ENCODE assay signal across 8 cellular contexts in the genomic region with DNA sequence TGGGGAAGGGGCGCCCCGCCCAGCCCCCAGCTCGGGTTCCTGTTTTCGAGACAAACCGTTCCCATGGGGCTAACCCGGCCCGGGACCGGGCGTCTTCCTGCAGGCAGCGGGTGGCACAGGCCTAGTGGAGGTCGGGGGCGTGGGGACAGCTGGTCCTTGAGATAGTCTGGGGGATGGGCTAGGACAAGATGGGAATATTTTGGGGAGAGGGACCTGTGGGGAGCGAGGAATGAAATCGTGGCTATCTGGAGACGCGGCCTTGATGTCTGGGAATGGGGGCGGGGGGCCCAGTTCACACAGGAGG. TPM values are rescaled to one million over a fixed set of nuclear protein-coding genes. Genes with fewer than 3 reads are reported as not detected.
A peak's percentile ranks its signal among the peaks of the same experiment; 100 is the strongest.
DNase-seq lines count a peak whose midpoint lies in the region; ATAC-seq and TF ChIP-seq lines count a peak whose summit lies in the region.

No MANE protein-coding gene starts in this region.

- H3K4me1 Mint-ChIP-seq in activated CD4-positive, alpha-beta T cell treated with anti-CD3 and anti-CD28 coated beads, Interleukin-2, amount 10 ng/mL, durations not matched to agents 24 days and 14 days = peaks cover 33% of the 10 kb centered on the region
- peaks cover 17 to 43% (median 36%) of the 10 kb centered on the region in 7 donors for H3K4me1 Mint-ChIP-seq in naive thymus-derived CD4-positive, alpha-beta T cell
- H3K4me1 Mint-ChIP-seq in Calu3 (ENCODE audit: low read depth, unreplicated experiment) = peaks cover 10% of the 10 kb centered on the region

- peaks cover 11% of the 10 kb centered on the region for H3K36me3 Mint-ChIP-seq in activated CD4-positive, alpha-beta T cell treated with anti-CD3 and anti-CD28 coated beads, Interleukin-2, amount 10 ng/mL, durations not matched to agents 24 days and 14 days (ENCODE audit: low read depth)
- H3K36me3 Mint-ChIP-seq in naive thymus-derived CD4-positive, alpha-beta T cell = peaks cover 4 to 12% (median 5%) of the 10 kb centered on the region in 5 donors
- H3K36me3 Mint-ChIP-seq in Calu3 (ENCODE audit: insufficient read depth, unreplicated experiment) = peaks cover 11% of the 10 kb centered on the region

- peaks cover 3 to 35% (median 7%) of the 10 kb centered on the region in 3 experiments for H3K36me3 ChIP-seq in naive thymus-derived CD4-positive, alpha-beta T cell (ENCODE audit: control insufficient read depth in 2 of 3, insufficient read depth in 3 of 3, low read length in 3 of 3)
- H3K36me3 ChIP-seq in tibial nerve = peaks cover 0 to 4% (median 0%) of the 10 kb centered on the region in 3 donors

- H3K9me3 Mint-ChIP-seq in activated CD4-positive, alpha-beta T cell treated with anti-CD3 and anti-CD28 coated beads, Interleukin-2, amount 10 ng/mL, durations not matched to agents 24 days and 14 days = no peaks in the 10 kb centered on the region
- peaks cover 0 to 5% (median 0%) of the 10 kb centered on the region in 11 donors for H3K9me3 Mint-ChIP-seq in naive thymus-derived CD4-positive, alpha-beta T cell
- H3K9me3 Mint-ChIP-seq in Calu3 (ENCODE audit: low read depth, unreplicated experiment) = no peaks in the 10 kb centered on the region

- POLR2A ChIA-PET in naive thymus-derived CD4-positive, alpha-beta T cell (lab: Charles Lee) = interaction anchor here (0.6 to 39.7 kb wide), 32 partner anchors 8 to 906 kb away, joined by 3 to 1956 read pairs (median 6); partner anchors contain the start of genes ARL2, CDC42BPG, EHD1 and FAU

- no peaks in the 10 kb centered on the region for H3K9me3 ChIP-seq in naive thymus-derived CD4-positive, alpha-beta T cell (ENCODE audit: control insufficient read depth in 2 of 3, low read length in 3 of 3)
- H3K9me3 ChIP-seq in tibial nerve = no peaks in the 10 kb centered on the region

- H3K4me3 Mint-ChIP-seq in activated CD4-positive, alpha-beta T cell treated with anti-CD3 and anti-CD28 coated beads, Interleukin-2, amount 10 ng/mL, durations not matched to agents 24 days and 14 days = peak overlapping the region; percentile 94
- H3K4me3 Mint-ChIP-seq in naive thymus-derived CD4-positive, alpha-beta T cell = peak overlapping the region; percentile 85 to 100 (median 96)
- H3K4me3 Mint-ChIP-seq in Calu3 (ENCODE audit: low read depth, unreplicated experiment) = no peak overlapping the region

- peaks cover 9 to 17% of the 10 kb centered on the region in 2 donors for H3K4me1 ChIP-seq in naive thymus-derived CD4-positive, alpha-beta T cell (ENCODE audit: control insufficient read depth in 2 of 2, insufficient read depth in 2 of 2, low read length in 2 of 2)
- peaks cover 0 to 52% (median 34%) of the 10 kb centered on the region in 4 donors for H3K4me1 ChIP-seq in tibial nerve

- no peak for TF ChIP-seq POLR2A in tibial nerve (IDR thresholded peaks at IDR 0.05)

- H3K27ac ChIP-seq in naive thymus-derived CD4-positive, alpha-beta T cell (ENCODE audit: low read depth, low read length) = peak overlapping the region; percentile 97
- H3K27ac ChIP-seq in tibial nerve = peak overlapping the region; percentile 61 to 93 (median 87)

- peak overlapping the region; percentile 95 for H3K27ac Mint-ChIP-seq in activated CD4-positive, alpha-beta T cell treated with anti-CD3 and anti-CD28 coated beads, Interleukin-2, amount 10 ng/mL, durations not matched to agents 24 days and 14 days
- H3K27ac Mint-ChIP-seq in naive thymus-derived CD4-positive, alpha-beta T cell = peak overlapping the region; percentile 94 to 100 (median 99)
- H3K27ac Mint-ChIP-seq in Calu3 (ENCODE audit: unreplicated experiment) = no peak overlapping the region

- peak; percentile 49 for ATAC-seq in naive thymus-derived CD4-positive, alpha-beta T cell

- peak; percentile 63 for DNase-seq in stimulated activated CD4-positive, alpha-beta T cell treated with anti-CD3 and anti-CD28 coated beads, Interleukin-15, amount 100 ng/mL, for 24 hours
- no peak for DNase-seq in stimulated activated CD4-positive, alpha-beta T cell treated with anti-CD3 and anti-CD28 coated beads, Interleukin-2, amount 100 ng/mL, for 48 hours
- DNase-seq in activated CD4-positive, alpha-beta T cell treated with anti-CD3 and anti-CD28 coated beads, Interleukin-2, amount 10 ng/mL, durations not matched to agents 24 days and 14 days = peak; percentile 97
- peak; percentile 57 for DNase-seq in effector CD8-positive, alpha-beta T cell (lab: John Stamatoyannopoulos, UW)
- peak in 8 of 9 donors; percentile 76 to 98 (median 96) for DNase-seq in naive thymus-derived CD4-positive, alpha-beta T cell
- peak; percentile 41 to 47 for DNase-seq in tibial nerve (ENCODE audit: low spot score in 2 of 2)
- no peak for DNase-seq in Calu3
- no peak for DNase-seq in HK-2 (ENCODE audit: unreplicated experiment)

- no peak for TF ChIP-seq EP300 in tibial nerve (IDR thresholded peaks at IDR 0.05)

- TF ChIP-seq CTCF in tibial nerve (IDR thresholded peaks at IDR 0.05) (no peak), Calu3 (IDR thresholded peaks at IDR 0.05; ENCODE audit: unreplicated experiment) (no peak)

- CTCF ChIA-PET in naive thymus-derived CD4-positive, alpha-beta T cell (lab: Charles Lee) = interaction anchor here (1.6 to 18.4 kb wide), 3 partner anchors 23 to 43 kb away, joined by 4 to 305 read pairs (median 5); partner anchors contain the start of gene PYGM
- CTCF ChIA-PET in Calu3 (lab: Charles Lee) = no interaction called here

- intact Hi-C loops in activated CD4-positive, alpha-beta T cell treated with anti-CD3 and anti-CD28 coated beads, Interleukin-2, amount 10 ng/mL, durations not matched to agents 24 days and 14 days (cut with micrococcal nuclease) = loop anchor here (2.0 kb wide), 1 partner anchor 66 kb away; the partner anchor contains the start of gene MEN1
- intact Hi-C loops in naive thymus-derived CD4-positive, alpha-beta T cell (cut with micrococcal nuclease) = loop anchor here (1.0 to 10.0 kb wide), 7 partner anchors 33 to 503 kb away; partner anchors contain the start of genes ZNHIT2 (in 2 of the 2), ATG2A (in 1 of the 2), EHD1 (in 1 of the 2) and FKBP2 (in 1 of the 2)
- intact Hi-C loops in Calu3 (cut with micrococcal nuclease; ENCODE audit: unreplicated experiment) = no loop called here

- H3K27me3 ChIP-seq in naive thymus-derived CD4-positive, alpha-beta T cell (ENCODE audit: control insufficient read depth in 2 of 2, insufficient read depth in 2 of 2, low read length in 2 of 2) = no peaks in the 10 kb centered on the region
- H3K27me3 ChIP-seq in tibial nerve = peaks cover 0 to 37% of the 10 kb centered on the region in 2 donors

- 0% methylated on average over 13 to 15 of the region's 17 CpGs for WGBS in tibial nerve, 2 donors

- H3K27me3 Mint-ChIP-seq in activated CD4-positive, alpha-beta T cell treated with anti-CD3 and anti-CD28 coated beads, Interleukin-2, amount 10 ng/mL, durations not matched to agents 24 days and 14 days = no peaks in the 10 kb centered on the region
- no peaks in the 10 kb centered on the region for H3K27me3 Mint-ChIP-seq in naive thymus-derived CD4-positive, alpha-beta T cell
- peaks cover 71% of the 10 kb centered on the region for H3K27me3 Mint-ChIP-seq in Calu3 (ENCODE audit: unreplicated experiment)

- H3K4me3 ChIP-seq in naive thymus-derived CD4-positive, alpha-beta T cell (ENCODE audit: low read length) = peak overlapping the region; percentile 68
- peak overlapping the region; percentile 35 to 57 (median 46) for H3K4me3 ChIP-seq in tibial nerve

- no TSS peak for BruUV-seq in Calu3 (replicated peaks; lab: Mats Ljungman, UMichigan)

RNA-seq across cellular contexts. Expression of gene RASGRP2, which starts 1.2 kb away (rescaled TPM):
- total RNA-seq in activated CD4-positive, alpha-beta T cell treated with anti-CD3 and anti-CD28 coated beads, Interleukin-2, amount 10 ng/mL, durations not matched to agents 24 days and 14 days = 13.4 and 14.5 TPM in 2 replicates
- 100 to 1,000 TPM; 211 to 697 (median 654) TPM for total RNA-seq in naive thymus-derived CD4-positive, alpha-beta T cell
- 100 to 1,000 TPM; 197 to 312 TPM for polyA plus RNA-seq in naive thymus-derived CD4-positive, alpha-beta T cell
- 10 to 100 TPM; 35.4 to 87.0 (median 59.0) TPM for total RNA-seq in tibial nerve
- total RNA-seq in Calu3 (2022) = not detected in 2 replicates

RNA-seq across cellular contexts. Expression of gene PYGM, which starts 14.6 kb away (rescaled TPM):
- total RNA-seq in activated CD4-positive, alpha-beta T cell treated with anti-CD3 and anti-CD28 coated beads, Interleukin-2, amount 10 ng/mL, durations not matched to agents 24 days and 14 days = 2.4 and 3.1 TPM in 2 replicates
- 10 to 100 TPM in 4 of 5 experiments, 1 to 10 TPM in 1; 8.0 to 16.2 (median 13.9) TPM for total RNA-seq in naive thymus-derived CD4-positive, alpha-beta T cell
- polyA plus RNA-seq in naive thymus-derived CD4-positive, alpha-beta T cell = under 1 TPM; 0.26 to 0.64 TPM
- total RNA-seq in tibial nerve (10 to 100 TPM in 2 of 4 donors, 1 to 10 TPM in 2; 2.1 to 18.6 (median 9.9) TPM), Calu3 (2022) (1.4 and 1.8 TPM in 2 replicates)

RNA-seq across cellular contexts. Expression of gene NRXN2, which starts 22.2 kb away (rescaled TPM):
- 0.61 TPM in 1 of 2 replicates, not detected in the other for total RNA-seq in activated CD4-positive, alpha-beta T cell treated with anti-CD3 and anti-CD28 coated beads, Interleukin-2, amount 10 ng/mL, durations not matched to agents 24 days and 14 days
- under 1 TPM in 3 of 5 experiments, not detected in 2; 0.07 to 0.71 (median 0.27) TPM for total RNA-seq in naive thymus-derived CD4-positive, alpha-beta T cell
- polyA plus RNA-seq in naive thymus-derived CD4-positive, alpha-beta T cell = not detected
- 10 to 100 TPM in 2 of 4 donors, 1 to 10 TPM in 2; 1.7 to 25.5 (median 8.7) TPM for total RNA-seq in tibial nerve
- total RNA-seq in Calu3 (2022) = not detected in 2 replicates

RNA-seq across cellular contexts. Expression of gene SF1, which starts 33.2 kb away (rescaled TPM):
- 522 and 525 TPM in 2 replicates for total RNA-seq in activated CD4-positive, alpha-beta T cell treated with anti-CD3 and anti-CD28 coated beads, Interleukin-2, amount 10 ng/mL, durations not matched to agents 24 days and 14 days
- 1,000 to 10,000 TPM in 2 of 5 experiments, 100 to 1,000 TPM in 3; 462 to 1,612 (median 904) TPM for total RNA-seq in naive thymus-derived CD4-positive, alpha-beta T cell
- 100 to 1,000 TPM; 101 to 155 TPM for polyA plus RNA-seq in naive thymus-derived CD4-positive, alpha-beta T cell
- 100 to 1,000 TPM; 368 to 416 (median 372) TPM for total RNA-seq in tibial nerve
- total RNA-seq in Calu3 (2022) = 312 and 319 TPM in 2 replicates

RNA-seq across cellular contexts. Expression of gene MAP4K2, which starts 57.8 kb away (rescaled TPM):
- total RNA-seq in activated CD4-positive, alpha-beta T cell treated with anti-CD3 and anti-CD28 coated beads, Interleukin-2, amount 10 ng/mL, durations not matched to agents 24 days and 14 days = 63.5 and 67.3 TPM in 2 replicates
- total RNA-seq in naive thymus-derived CD4-positive, alpha-beta T cell = 100 to 1,000 TPM in 2 of 5 experiments, 10 to 100 TPM in 3; 75.2 to 130 (median 84.3) TPM
- 10 to 100 TPM; 40.7 to 63.0 TPM for polyA plus RNA-seq in naive thymus-derived CD4-positive, alpha-beta T cell
- total RNA-seq in tibial nerve = 10 to 100 TPM; 10.6 to 22.2 (median 13.5) TPM
- total RNA-seq in Calu3 (2022) = 17.0 and 17.4 TPM in 2 replicates

Comparison
In these comparisons a context has a peak if more than half of its experiments do, and no peak if none do; other contexts are left out.
1. DNase-seq: peak in stimulated activated CD4-positive, alpha-beta T cell treated with anti-CD3 and anti-CD28 coated beads, Interleukin-15, amount 100 ng/mL, for 24 hours (single experiment), activated CD4-positive, alpha-beta T cell treated with anti-CD3 and anti-CD28 coated beads, Interleukin-2, amount 10 ng/mL, durations not matched to agents 24 days and 14 days (single experiment), effector CD8-positive, alpha-beta T cell (single experiment), naive thymus-derived CD4-positive, alpha-beta T cell (8 of 9) and tibial nerve (2 of 2); none in stimulated activated CD4-positive, alpha-beta T cell treated with anti-CD3 and anti-CD28 coated beads, Interleukin-2, amount 100 ng/mL, for 48 hours (0 of 2), Calu3 (single experiment) and HK-2 (single experiment).